30 cellular contexts compared by ENCODE assay signal in the genomic region with DNA sequence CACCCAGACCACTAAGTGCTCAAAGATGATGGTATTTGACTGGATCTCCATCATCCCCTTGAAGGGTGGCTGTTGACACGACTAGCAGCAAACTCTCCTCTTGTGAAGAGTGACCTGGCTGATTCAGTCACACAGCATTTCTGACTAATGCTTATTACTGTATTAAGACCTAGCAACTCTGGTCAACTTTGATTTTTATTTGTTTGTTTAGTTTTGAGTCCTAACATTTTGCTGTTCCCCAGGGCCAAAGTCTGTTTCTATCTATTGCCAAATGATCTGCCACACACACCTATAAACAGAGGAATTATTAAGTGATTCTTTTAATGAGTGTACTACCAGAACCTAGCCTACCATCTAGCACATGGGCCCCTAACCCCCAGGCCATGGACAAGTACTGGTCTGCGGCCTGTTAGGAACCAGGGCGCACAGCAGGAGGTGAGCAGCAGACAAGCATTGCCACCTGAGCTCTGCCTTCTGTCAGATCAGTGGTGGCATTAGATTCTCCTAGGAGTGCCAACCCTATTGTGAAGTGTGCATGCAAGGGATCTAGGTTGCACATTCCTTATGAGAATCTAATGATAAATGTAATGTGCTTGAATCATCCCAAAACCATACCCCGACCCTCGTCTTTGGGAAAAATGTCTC.
"Had no signal": no experiment of that assay in that cellular context is flagged by ENCODE, and none has a peak within 500 bp of the region (broad histone marks: within the 10 kb centered on the region; RNA-seq: fewer than 3 reads in every experiment).

No MANE protein-coding gene starts in this region.

- H3K27ac Mint-ChIP-seq: activated CD4-positive, alpha-beta memory T cell treated with anti-CD3 and anti-CD28 coated beads, Interleukin-2, amount 10 ng/mL, durations not matched to agents 7 days and 5 days; activated CD4-positive, alpha-beta T cell treated with anti-CD3 and anti-CD28 coated beads, Interleukin-2, amount 10 ng/mL, durations not matched to agents 7 days and 5 days; activated naive CD4-positive, alpha-beta T cell treated with anti-CD3 and anti-CD28 coated beads for 36 hours; activated naive CD4-positive, alpha-beta T cell treated with anti-CD3 and anti-CD28 coated beads, Interleukin-2, amount 50 U/mL, for 24 hours; activated naive CD8-positive, alpha-beta T cell treated with anti-CD3 and anti-CD28 coated beads for 36 hours; activated naive CD8-positive, alpha-beta T cell treated with anti-CD3 and anti-CD28 coated beads, Interleukin-2, amount 50 U/mL, for 24 hours; activated T-cell treated with anti-CD3 and anti-CD28 coated beads, Interleukin-2, amount 50 U/mL, for 24 hours; activated T-cell treated with anti-CD3 and anti-CD28 coated beads, Interleukin-2, amount 50 U/mL, for 72 hours; dendritic cell treated with granulocyte-macrophage colony-stimulating factor and Interleukin-4, amounts not matched to agents 40 ng/mL and 50 ng/mL, for 4 days; endodermal cell; WTC11 had no signal

- H3K4me3 Mint-ChIP-seq: activated CD4-positive, alpha-beta memory T cell treated with anti-CD3 and anti-CD28 coated beads, Interleukin-2, amount 10 ng/mL, durations not matched to agents 7 days and 5 days; activated CD4-positive, alpha-beta T cell treated with anti-CD3 and anti-CD28 coated beads, Interleukin-2, amount 10 ng/mL, durations not matched to agents 7 days and 5 days; activated naive CD4-positive, alpha-beta T cell treated with anti-CD3 and anti-CD28 coated beads for 36 hours; activated naive CD4-positive, alpha-beta T cell treated with anti-CD3 and anti-CD28 coated beads, Interleukin-2, amount 50 U/mL, for 24 hours; activated naive CD8-positive, alpha-beta T cell treated with anti-CD3 and anti-CD28 coated beads for 36 hours; activated naive CD8-positive, alpha-beta T cell treated with anti-CD3 and anti-CD28 coated beads, Interleukin-2, amount 50 U/mL, for 24 hours; activated T-cell treated with anti-CD3 and anti-CD28 coated beads, Interleukin-2, amount 50 U/mL, for 24 hours; activated T-cell treated with anti-CD3 and anti-CD28 coated beads, Interleukin-2, amount 50 U/mL, for 72 hours; dendritic cell treated with granulocyte-macrophage colony-stimulating factor and Interleukin-4, amounts not matched to agents 40 ng/mL and 50 ng/mL, for 4 days; endodermal cell; WTC11 had no signal

- H3K4me3 ChIP-seq: adrenal gland, body of pancreas, coronary artery, dorsolateral prefrontal cortex, esophagus squamous epithelium had no signal

- H3K4me1 ChIP-seq: adrenal gland, body of pancreas, esophagus squamous epithelium had no signal

- DNase-seq: activated CD4-positive, alpha-beta memory T cell treated with anti-CD3 and anti-CD28 coated beads, Interleukin-2, amount 10 ng/mL, durations not matched to agents 7 days and 5 days; activated CD4-positive, alpha-beta T cell treated with anti-CD3 and anti-CD28 coated beads for 1 hour; activated CD4-positive, alpha-beta T cell treated with anti-CD3 and anti-CD28 coated beads for 4 hours; activated CD4-positive, alpha-beta T cell treated with anti-CD3 and anti-CD28 coated beads, Interleukin-2, amount 10 ng/mL, durations not matched to agents 7 days and 5 days; activated CD4-positive, alpha-beta T cell treated with anti-CD3 and anti-CD28 coated beads, Interleukin-2, amount 50 U/mL, for 4 hours; activated CD8-positive, alpha-beta memory T cell treated with anti-CD3 and anti-CD28 coated beads, Interleukin-2, amount 50 U/mL, for 48 hours; activated effector memory CD4-positive, alpha-beta T cell treated with anti-CD3 and anti-CD28 coated beads, Interleukin-2, amount 50 U/mL, for 16 hours; activated naive CD4-positive, alpha-beta T cell treated with anti-CD3 and anti-CD28 coated beads for 36 hours; activated naive CD8-positive, alpha-beta T cell treated with anti-CD3 and anti-CD28 coated beads for 36 hours; activated naive CD8-positive, alpha-beta T cell treated with anti-CD3 and anti-CD28 coated beads, Interleukin-2, amount 50 U/mL, for 24 hours; activated T-cell treated with anti-CD3 and anti-CD28 coated beads for 4 hours; activated T-cell treated with anti-CD3 and anti-CD28 coated beads, Interleukin-2, amount 50 U/mL, for 24 hours; activated T-cell treated with anti-CD3 and anti-CD28 coated beads, Interleukin-2, amount 50 U/mL, for 72 hours; adrenal gland; amygdala; aorta; body of pancreas; cerebellar nuclear complex; effector memory CD4-positive, alpha-beta T cell; endodermal cell; esophagus squamous epithelium; head of caudate nucleus; T-helper 2 cell had no signal

- H3K27me3 Mint-ChIP-seq: activated CD4-positive, alpha-beta memory T cell treated with anti-CD3 and anti-CD28 coated beads, Interleukin-2, amount 10 ng/mL, durations not matched to agents 7 days and 5 days; activated CD4-positive, alpha-beta T cell treated with anti-CD3 and anti-CD28 coated beads, Interleukin-2, amount 10 ng/mL, durations not matched to agents 7 days and 5 days; activated naive CD4-positive, alpha-beta T cell treated with anti-CD3 and anti-CD28 coated beads, Interleukin-2, amount 50 U/mL, for 24 hours; activated naive CD8-positive, alpha-beta T cell treated with anti-CD3 and anti-CD28 coated beads for 36 hours; activated naive CD8-positive, alpha-beta T cell treated with anti-CD3 and anti-CD28 coated beads, Interleukin-2, amount 50 U/mL, for 24 hours; activated T-cell treated with anti-CD3 and anti-CD28 coated beads, Interleukin-2, amount 50 U/mL, for 24 hours; dendritic cell treated with granulocyte-macrophage colony-stimulating factor and Interleukin-4, amounts not matched to agents 40 ng/mL and 50 ng/mL, for 4 days had no signal

- H3K27ac ChIP-seq: adrenal gland, body of pancreas, coronary artery, epithelial cell of prostate, esophagus squamous epithelium, VCaP had no signal

- H3K9me3 ChIP-seq: adrenal gland had no signal

- H3K36me3 ChIP-seq: adrenal gland had no signal

- H3K27me3 ChIP-seq: adrenal gland, body of pancreas, dorsolateral prefrontal cortex, esophagus squamous epithelium had no signal

- H3K4me1 Mint-ChIP-seq: activated CD4-positive, alpha-beta T cell treated with anti-CD3 and anti-CD28 coated beads, Interleukin-2, amount 10 ng/mL, durations not matched to agents 7 days and 5 days; activated naive CD8-positive, alpha-beta T cell treated with anti-CD3 and anti-CD28 coated beads, Interleukin-2, amount 50 U/mL, for 24 hours; endodermal cell; WTC11 had no signal

- ATAC-seq: activated naive CD8-positive, alpha-beta T cell treated with anti-CD3 and anti-CD28 coated beads, Interleukin-2, amount 50 U/mL, for 24 hours; activated T-cell treated with anti-CD3 and anti-CD28 coated beads, Interleukin-2, amount 50 U/mL, for 72 hours; body of pancreas; WTC11 had no signal
